In the genomic region with DNA sequence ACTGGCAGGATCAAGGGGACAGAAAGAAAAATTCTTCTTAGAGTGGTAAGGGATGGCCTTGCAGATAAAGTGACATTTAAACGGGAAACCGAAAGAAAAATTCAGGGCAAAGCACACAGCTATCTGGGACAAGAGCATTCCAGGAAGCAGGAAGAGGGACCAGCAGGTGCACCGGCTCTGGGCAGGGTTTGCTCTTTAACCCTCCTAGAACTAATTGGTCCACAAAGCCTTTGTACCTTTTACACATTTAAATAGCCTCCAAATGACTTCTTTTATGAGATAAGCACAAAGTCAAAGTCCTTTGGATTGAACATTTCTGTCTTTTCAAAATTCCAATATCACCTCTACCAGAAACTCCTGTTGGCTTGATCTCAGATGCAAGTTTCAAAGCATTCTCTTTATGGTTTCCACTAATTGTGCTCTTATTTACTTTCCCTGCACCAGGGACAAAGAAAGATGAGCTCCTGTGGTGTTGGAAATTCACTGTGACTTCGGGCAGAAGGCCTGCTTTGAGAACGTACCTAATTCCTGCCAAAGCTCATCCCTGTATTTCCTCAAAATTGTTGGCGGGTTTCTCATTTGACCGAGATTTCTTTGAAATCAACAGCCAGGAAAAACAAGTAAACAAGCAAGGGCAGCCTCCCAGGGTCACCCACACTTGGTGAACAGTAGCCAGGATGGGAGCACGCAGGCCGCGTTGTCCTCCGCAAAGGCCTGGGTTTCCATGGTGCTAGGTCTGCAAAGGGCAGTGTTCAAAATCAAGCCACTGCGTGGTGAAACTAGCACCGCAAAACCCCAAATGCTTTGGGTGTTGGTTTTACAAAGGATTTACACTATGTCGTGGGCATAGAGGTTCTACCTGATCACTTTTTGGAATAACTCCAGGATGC, we compare ENCODE assay signal across 21 cellular contexts.
DNase-seq lines count a peak whose midpoint lies in the region; ATAC-seq and TF ChIP-seq lines count a peak whose summit lies in the region.
"Had no signal": no experiment of that assay in that cellular context is flagged by ENCODE, and none has a peak within 500 bp of the region (broad histone marks: within the 10 kb centered on the region; RNA-seq: fewer than 3 reads in every experiment).

No MANE protein-coding gene starts in this region.

- no peak for TF ChIP-seq POLR2A in right lobe of liver (IDR thresholded peaks at IDR 0.05)

- peaks cover 3% of the 10 kb centered on the region for H3K27me3 Mint-ChIP-seq in type B pancreatic cell

- DNase-seq in DMS53 treated with DMSO at 0.1 percent for 48 hours (lab: John Stamatoyannopoulos, UW; ENCODE audit: unreplicated experiment), result peak; percentile 26
- peak; percentile 25 for DNase-seq in NCI-H1417 treated with DMSO at 0.1 percent for 48 hours (lab: John Stamatoyannopoulos, UW)
- DNase-seq in SHP77 (lab: John Stamatoyannopoulos, UW), result peak; percentile 37 to 67
- DNase-seq in right lobe of liver, result peak; percentile 50 to 73 (median 73)
- DNase-seq in DMS79 treated with DMSO at 0.1 percent for 48 hours (lab: John Stamatoyannopoulos, UW), result no peak
- no peak for DNase-seq in heart right ventricle
- no peak for DNase-seq in type B pancreatic cell (ENCODE audit: extremely low spot score, unreplicated experiment)
- DNase-seq: activated CD4-positive, alpha-beta T cell treated with anti-CD3 and anti-CD28 coated beads, Interleukin-2, amount 50 U/mL, for 1 hour; activated gamma-delta T cell; DMS79; dorsolateral prefrontal cortex; Karpas-422; left ventricle myocardium inferior; NCI-H1105 treated with DMSO at 0.1 percent for 48 hours; Right ventricle myocardium superior; stimulated activated CD4-positive, alpha-beta T cell treated with anti-CD3 and anti-CD28 coated beads, Interleukin-12 subunit alpha, Interleukin-12 subunit beta, amount 100 ng/mL, for 4 hours had no signal

- WGBS in right lobe of liver (ENCODE audit: insufficient coverage, low coverage, low lambda C conversion rate, missing lambda C conversion rate), result 26% methylated on average over 13 of the region's 14 CpGs
- WGBS in heart right ventricle, 2 donors, result 88 to 89% methylated on average over 14 of the region's 14 CpGs

- H3K27ac ChIP-seq in right lobe of liver (peak overlapping the region; percentile 44 to 96 (median 89)), heart right ventricle (no peak overlapping the region)
- H3K27ac ChIP-seq: cardiac muscle cell, dorsolateral prefrontal cortex, esophagus muscularis mucosa, gastroesophageal sphincter, left ventricle myocardium inferior had no signal

- intact Hi-C loops in right lobe of liver (cut with DNase I) (no loop called here), heart right ventricle (cut with DNase I) (no loop called here)

- no peak overlapping the region for H3K4me3 ChIP-seq in right lobe of liver
- H3K4me3 ChIP-seq in heart right ventricle, result no peak overlapping the region
- H3K4me3 ChIP-seq: cardiac muscle cell, dorsolateral prefrontal cortex, esophagus muscularis mucosa, gastroesophageal sphincter, left ventricle myocardium inferior had no signal

- no peaks in the 10 kb centered on the region for H3K36me3 ChIP-seq in right lobe of liver
- no peaks in the 10 kb centered on the region for H3K36me3 ChIP-seq in heart right ventricle
- H3K36me3 ChIP-seq: cardiac muscle cell, esophagus muscularis mucosa, gastroesophageal sphincter, left ventricle myocardium inferior had no signal

- H3K27me3 ChIP-seq in right lobe of liver, result no peaks in the 10 kb centered on the region
- peaks cover 0 to 24% (median 4%) of the 10 kb centered on the region in 7 donors for H3K27me3 ChIP-seq in heart right ventricle
- H3K27me3 ChIP-seq: cardiac muscle cell, dorsolateral prefrontal cortex, esophagus muscularis mucosa, gastroesophageal sphincter had no signal

- H3K4me1 ChIP-seq in right lobe of liver (peaks cover 0 to 38% (median 12%) of the 10 kb centered on the region in 4 donors), heart right ventricle (peaks cover 2 to 18% (median 17%) of the 10 kb centered on the region in 9 donors)

- H3K27ac Mint-ChIP-seq in type B pancreatic cell, result no peak overlapping the region

- H3K9me3 Mint-ChIP-seq in type B pancreatic cell, result no peaks in the 10 kb centered on the region

- H3K4me3 Mint-ChIP-seq in type B pancreatic cell, result no peak overlapping the region
- H3K4me3 Mint-ChIP-seq: CD14-positive monocyte had no signal

- H3K36me3 Mint-ChIP-seq in type B pancreatic cell, result no peaks in the 10 kb centered on the region
- H3K36me3 Mint-ChIP-seq: CD14-positive monocyte had no signal

- peaks cover 16% of the 10 kb centered on the region for H3K4me1 Mint-ChIP-seq in type B pancreatic cell (ENCODE audit: unreplicated experiment)

- ATAC-seq in right lobe of liver, result peak; percentile 67 to 73 (median 70)
- ATAC-seq in heart right ventricle, result no peak
- ATAC-seq in GM21526 (IDR thresholded peaks at IDR 0.05; ENCODE audit: low FRiP score, unreplicated experiment), result no peak
- ATAC-seq: gastroesophageal sphincter had no signal

- H3K9me3 ChIP-seq in right lobe of liver (no peaks in the 10 kb centered on the region), heart right ventricle (no peaks in the 10 kb centered on the region)
- H3K9me3 ChIP-seq: esophagus muscularis mucosa, gastroesophageal sphincter, left ventricle myocardium inferior had no signal

- TF ChIP-seq CTCF in right lobe of liver (IDR thresholded peaks at IDR 0.05), result no peak
- no peak for TF ChIP-seq CTCF in heart right ventricle (IDR thresholded peaks at IDR 0.05)
- TF ChIP-seq CTCF in type B pancreatic cell (conservative IDR thresholded peaks at IDR 0.05), result no peak

Comparison
In these comparisons a context has a peak if more than half of its experiments do, and no peak if none do; other contexts are left out.
1. DNase-seq: peak in DMS53 treated with DMSO at 0.1 percent for 48 hours (single experiment), NCI-H1417 treated with DMSO at 0.1 percent for 48 hours (single experiment), SHP77 (2 of 2) and right lobe of liver (3 of 3); none in DMS79 treated with DMSO at 0.1 percent for 48 hours (single experiment), heart right ventricle (0 of 2) and type B pancreatic cell (single experiment).
2. ATAC-seq: peak in right lobe of liver (4 of 4); none in heart right ventricle (0 of 8) and GM21526 (single experiment).
3. H3K27ac ChIP-seq: peak in right lobe of liver (3 of 3); none in heart right ventricle (0 of 10).